In genomic region chr5:154780128-154780527, GRCh38 we compare ENCODE assay signal across 16 cellular contexts. TPM values are rescaled to one million over a fixed set of nuclear protein-coding genes. Genes with fewer than 3 reads are reported as not detected.
DNase-seq lines count a peak whose midpoint lies in the region; ATAC-seq and TF ChIP-seq lines count a peak whose summit lies in the region.
"Had no signal": no experiment of that assay in that cellular context is flagged by ENCODE, and none has a peak within 500 bp of the region (broad histone marks: within the 10 kb centered on the region; RNA-seq: fewer than 3 reads in every experiment).

No MANE protein-coding gene starts in this region.

- H3K9me3 Mint-ChIP-seq in activated CD4-positive, alpha-beta memory T cell treated with anti-CD3 and anti-CD28 coated beads, Interleukin-2, amount 10 ng/mL, durations not matched to agents 7 days and 5 days = no peaks in the 10 kb centered on the region
- no peaks in the 10 kb centered on the region for H3K9me3 Mint-ChIP-seq in nephron progenitor cell
- H3K9me3 Mint-ChIP-seq: nephron had no signal

- H3K9ac ChIP-seq in DND-41 (ENCODE audit: low read depth, low read length) = no peak overlapping the region

- no peaks in the 10 kb centered on the region for H3K27me3 Mint-ChIP-seq in activated CD4-positive, alpha-beta memory T cell treated with anti-CD3 and anti-CD28 coated beads, Interleukin-2, amount 10 ng/mL, durations not matched to agents 7 days and 5 days
- H3K27me3 Mint-ChIP-seq in nephron progenitor cell (ENCODE audit: low read depth, poor library complexity) = no peaks in the 10 kb centered on the region

- H3K9me3 ChIP-seq in DND-41 (ENCODE audit: insufficient read depth, low read length, severe bottlenecking) = no peaks in the 10 kb centered on the region
- H3K9me3 ChIP-seq in left lung = no peaks in the 10 kb centered on the region
- H3K9me3 ChIP-seq: testis had no signal

- H3K4me1 Mint-ChIP-seq in activated CD4-positive, alpha-beta memory T cell treated with anti-CD3 and anti-CD28 coated beads, Interleukin-2, amount 10 ng/mL, durations not matched to agents 7 days and 5 days = peaks cover 40% of the 10 kb centered on the region
- peaks cover 62% of the 10 kb centered on the region for H3K4me1 Mint-ChIP-seq in nephron progenitor cell

- H3K4me3 Mint-ChIP-seq in activated CD4-positive, alpha-beta memory T cell treated with anti-CD3 and anti-CD28 coated beads, Interleukin-2, amount 10 ng/mL, durations not matched to agents 7 days and 5 days = no peak overlapping the region
- H3K4me3 Mint-ChIP-seq in nephron progenitor cell = no peak overlapping the region
- H3K4me3 Mint-ChIP-seq: nephron had no signal

- intact Hi-C loops in left lung (cut with DNase I) = no loop called here

- DNase-seq in DND-41 (no peak), nephron progenitor cell (no peak), dedifferentiated amniotic fluid mesenchymal stem cell (ENCODE audit: extremely low spot score) (no peak), left lung (no peak), DMS114 treated with DMSO at 0.1 percent for 48 hours (lab: John Stamatoyannopoulos, UW; ENCODE audit: unreplicated experiment) (no peak)
- DNase-seq in activated CD4-positive, alpha-beta memory T cell treated with anti-CD3 and anti-CD28 coated beads, Interleukin-2, amount 10 ng/mL, durations not matched to agents 7 days and 5 days = no peak
- DNase-seq: activated CD4-positive, alpha-beta T cell treated with anti-CD3 and anti-CD28 coated beads for 1 hour; activated gamma-delta T cell treated with Interleukin-2 at 50 U/mL for 16 hours; caudate nucleus; COR-L47; left colon; MM.1S; testis had no signal

- H2AFZ ChIP-seq in DND-41 (ENCODE audit: low read depth, low read length) = no peak overlapping the region

- H4K20me1 ChIP-seq in DND-41 (ENCODE audit: insufficient read depth, low read length) = peaks cover 97% of the 10 kb centered on the region

- peaks cover 56% of the 10 kb centered on the region for H3K36me3 ChIP-seq in DND-41 (ENCODE audit: insufficient read depth, low read length)
- H3K36me3 ChIP-seq in left lung = no peaks in the 10 kb centered on the region

- POLR2A ChIA-PET in activated CD4-positive, alpha-beta memory T cell treated with anti-CD3 and anti-CD28 coated beads, Interleukin-2, amount 10 ng/mL, durations not matched to agents 7 days and 5 days (lab: Charles Lee) = no interaction called here

- no peaks in the 10 kb centered on the region for H3K36me3 Mint-ChIP-seq in activated CD4-positive, alpha-beta memory T cell treated with anti-CD3 and anti-CD28 coated beads, Interleukin-2, amount 10 ng/mL, durations not matched to agents 7 days and 5 days (ENCODE audit: low read depth)
- peaks cover 6% of the 10 kb centered on the region for H3K36me3 Mint-ChIP-seq in nephron progenitor cell (ENCODE audit: low read depth)

- TF ChIP-seq CTCF in DND-41 (IDR thresholded peaks at IDR 0.05; ENCODE audit: borderline replicate concordance, extremely low read depth, low read length, poor library complexity, severe bottlenecking) (no peak), nephron progenitor cell (IDR thresholded peaks at IDR 0.05) (no peak), left lung (IDR thresholded peaks at IDR 0.05) (no peak)

- no peak overlapping the region for H3K4me2 ChIP-seq in DND-41 (ENCODE audit: insufficient read depth, low read length)

- H3K27me3 ChIP-seq in DND-41 (ENCODE audit: insufficient read depth, low read length, poor library complexity) (no peaks in the 10 kb centered on the region), left lung (no peaks in the 10 kb centered on the region)
- H3K27me3 ChIP-seq: testis had no signal

- H3K4me1 ChIP-seq in DND-41 (ENCODE audit: insufficient read depth, low read length) (no peaks in the 10 kb centered on the region; the same call in 1 of the 2 replicates), left lung (peaks cover 11 to 70% of the 10 kb centered on the region in 2 donors)

- H3K4me3 ChIP-seq in DND-41 (ENCODE audit: low read depth in 1 of 2, low read length in 2 of 2) = no peak overlapping the region
- no peak overlapping the region for H3K4me3 ChIP-seq in left lung
- H3K4me3 ChIP-seq: testis had no signal

- ATAC-seq in DND-41 (ENCODE audit: insufficient read depth, low read depth) (no peak), GM21390 (IDR thresholded peaks at IDR 0.05; ENCODE audit: unreplicated experiment) (peak; percentile 35), GM19455 (IDR thresholded peaks at IDR 0.05; ENCODE audit: unreplicated experiment) (no peak), left lung (no peak)
- ATAC-seq: left colon had no signal

- H3K27ac Mint-ChIP-seq in activated CD4-positive, alpha-beta memory T cell treated with anti-CD3 and anti-CD28 coated beads, Interleukin-2, amount 10 ng/mL, durations not matched to agents 7 days and 5 days = peak overlapping the region; percentile 16
- peak overlapping the region; percentile 72 for H3K27ac Mint-ChIP-seq in nephron progenitor cell
- H3K27ac Mint-ChIP-seq: nephron had no signal

- CTCF ChIA-PET in activated CD4-positive, alpha-beta memory T cell treated with anti-CD3 and anti-CD28 coated beads, Interleukin-2, amount 10 ng/mL, durations not matched to agents 7 days and 5 days (lab: Charles Lee) = no interaction called here

- H3K79me2 ChIP-seq in DND-41 (ENCODE audit: insufficient read depth, low read length) = peaks cover 100% of the 10 kb centered on the region

- H3K27ac ChIP-seq in DND-41 (ENCODE audit: low read length) (peak overlapping the region; percentile 21; the same call in 1 of the 2 replicates), left lung (no peak overlapping the region)

RNA-seq across cellular contexts. Expression of gene LARP1, which starts 25.0 kb away (rescaled TPM):
- 100 to 1,000 TPM; 174 to 177 TPM for total RNA-seq in activated CD4-positive, alpha-beta memory T cell treated with anti-CD3 and anti-CD28 coated beads, Interleukin-2, amount 10 ng/mL, durations not matched to agents 7 days and 5 days
- total RNA-seq in left lung = 100 to 1,000 TPM; 126 to 172 TPM
